ENCODE assay signal across 10 cellular contexts in the genomic region with DNA sequence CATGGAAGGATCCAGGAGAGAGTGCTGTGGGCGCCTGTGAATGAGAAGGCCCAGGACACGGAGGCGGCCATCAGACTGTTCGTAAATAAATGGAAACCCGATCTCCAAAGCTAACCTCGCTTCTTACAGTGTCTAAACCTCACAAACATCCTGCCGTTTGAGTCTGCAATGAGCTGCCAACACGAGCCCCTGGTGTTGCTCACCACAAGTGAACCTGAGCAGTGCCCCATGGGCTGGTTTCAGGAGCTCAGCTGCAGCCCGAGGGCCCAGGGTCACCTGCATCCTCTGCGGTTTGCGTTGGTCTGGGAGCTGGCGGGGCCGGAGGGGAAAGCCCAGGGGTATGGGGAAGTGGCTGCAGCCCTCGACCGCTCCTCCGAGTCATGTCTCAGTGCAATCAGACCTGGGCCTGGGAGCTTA. TPM values are rescaled to one million over a fixed set of nuclear protein-coding genes. Genes with fewer than 3 reads are reported as not detected.
DNase-seq lines count a peak whose midpoint lies in the region; ATAC-seq, FAIRE-seq and TF ChIP-seq lines count a peak whose summit lies in the region.
"Had no signal": no experiment of that assay in that cellular context is flagged by ENCODE, and none has a peak within 500 bp of the region (broad histone marks: within the 10 kb centered on the region; RNA-seq: fewer than 3 reads in every experiment).

No MANE protein-coding gene starts in this region.

- FAIRE-seq in frontal cortex (lab: Jason Lieb, UNC) = no peak

- H3K4me2 ChIP-seq in OCI-LY1 (ENCODE audit: low read length) = peak overlapping the region; percentile 64

- no peaks in the 10 kb centered on the region for H4K20me1 ChIP-seq in OCI-LY1 (ENCODE audit: insufficient read depth, low read length)

- DNase-seq in mucosa of descending colon (peak; percentile 31 to 76 (median 54)), dermis blood vessel endothelial cell (no peak), frontal cortex (ENCODE audit: low spot score in 2 of 2) (no peak), GOT3 (lab: John Stamatoyannopoulos, UW) (no peak)
- DNase-seq: esophagus squamous epithelium had no signal

- H3K36me3 ChIP-seq in OCI-LY1 (ENCODE audit: insufficient read depth, low read length) (no peaks in the 10 kb centered on the region), mucosa of descending colon (ENCODE audit: low read depth) (no peaks in the 10 kb centered on the region)
- H3K36me3 ChIP-seq: esophagus squamous epithelium had no signal

- H3K4me1 ChIP-seq in OCI-LY1 (ENCODE audit: insufficient read depth, low read length, severe bottlenecking) = peaks cover 67% of the 10 kb centered on the region
- H3K4me1 ChIP-seq in mucosa of descending colon (ENCODE audit: low read depth) = no peaks in the 10 kb centered on the region
- H3K4me1 ChIP-seq: esophagus squamous epithelium had no signal

- intact Hi-C loops in mucosa of descending colon (cut with DNase I, micrococcal nuclease) = no loop called here

- H3F3A ChIP-seq in OCI-LY1 (ENCODE audit: insufficient read depth, low read length) = no peaks in the 10 kb centered on the region

- H3K4me3 ChIP-seq in OCI-LY1 (ENCODE audit: low read depth, low read length, poor library complexity, severe bottlenecking) (peak overlapping the region; percentile 38), mucosa of descending colon (no peak overlapping the region)
- H3K4me3 ChIP-seq: esophagus squamous epithelium had no signal

- no peak overlapping the region for H2AFZ ChIP-seq in OCI-LY1 (ENCODE audit: low read length)

- H3K79me2 ChIP-seq in OCI-LY1 (ENCODE audit: insufficient read depth, low read length) = no peaks in the 10 kb centered on the region

- TF ChIP-seq CTCF in OCI-LY1 (IDR thresholded peaks at IDR 0.05; ENCODE audit: low read length) (no peak), mucosa of descending colon (IDR thresholded peaks at IDR 0.05) (no peak)

- H3K9me2 ChIP-seq in OCI-LY1 (ENCODE audit: low read depth, low read length) = no peaks in the 10 kb centered on the region

- peak overlapping the region; percentile 100 for H3K27ac ChIP-seq in OCI-LY1 (ENCODE audit: low read depth, low read length, poor library complexity, severe bottlenecking)
- H3K27ac ChIP-seq: esophagus squamous epithelium had no signal

- H3K27me3 ChIP-seq in OCI-LY1 (ENCODE audit: insufficient read depth, low read length) = no peaks in the 10 kb centered on the region; the same call in 1 of the 2 replicates

- H3K9me3 ChIP-seq in OCI-LY1 (ENCODE audit: low read length) (no peaks in the 10 kb centered on the region), mucosa of descending colon (no peaks in the 10 kb centered on the region)
- H3K9me3 ChIP-seq: esophagus squamous epithelium had no signal

- peak; percentile 67 for ATAC-seq in GM18505 (IDR thresholded peaks at IDR 0.05; ENCODE audit: unreplicated experiment)
- ATAC-seq in HG02623 (IDR thresholded peaks at IDR 0.05; ENCODE audit: unreplicated experiment) = peak; percentile 47
- ATAC-seq in mucosa of descending colon = peak; percentile 66
- ATAC-seq in HG03342 (IDR thresholded peaks at IDR 0.05; ENCODE audit: unreplicated experiment) = no peak
- ATAC-seq: HCT116 had no signal

- H3K9ac ChIP-seq in OCI-LY1 (ENCODE audit: low read length) = peak overlapping the region; percentile 75

- no peak for TF ChIP-seq POLR2A in GM18505 (IDR thresholded peaks at IDR 0.05; ENCODE audit: borderline replicate concordance, extremely low read depth, insufficient read depth, insufficient read length)

RNA-seq across cellular contexts. Expression of a gene that starts 57.9 kb away (rescaled TPM):
- total RNA-seq in mucosa of descending colon = 100 to 1,000 TPM in 1 of 3 donors, 10 to 100 TPM in 2; 75.2 to 101 (median 85.3) TPM
- 23.3 and 31.7 TPM in 2 replicates for total RNA-seq in dermis blood vessel endothelial cell
- 3.7 TPM for total RNA-seq in frontal cortex

Comparison
In these comparisons a context has a peak if more than half of its experiments do, and no peak if none do; other contexts are left out.
1. DNase-seq: peak in mucosa of descending colon (3 of 3); none in dermis blood vessel endothelial cell (single experiment), frontal cortex (0 of 2) and GOT3 (single experiment).